ENCODE assay signal across 8 cellular contexts in genomic region chr1:153633747-153634665, GRCh38. TPM values are rescaled to one million over a fixed set of nuclear protein-coding genes. Genes with fewer than 3 reads are reported as not detected.
DNase-seq lines count a peak whose midpoint lies in the region; ATAC-seq and TF ChIP-seq lines count a peak whose summit lies in the region.

A gene with protein sequence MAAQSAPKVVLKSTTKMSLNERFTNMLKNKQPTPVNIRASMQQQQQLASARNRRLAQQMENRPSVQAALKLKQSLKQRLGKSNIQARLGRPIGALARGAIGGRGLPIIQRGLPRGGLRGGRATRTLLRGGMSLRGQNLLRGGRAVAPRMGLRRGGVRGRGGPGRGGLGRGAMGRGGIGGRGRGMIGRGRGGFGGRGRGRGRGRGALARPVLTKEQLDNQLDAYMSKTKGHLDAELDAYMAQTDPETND (plus strand): TSS chr1:153634066. CDS start chr1:153636589, 2,523 bp downstream.

- intact Hi-C loops in CD8-positive, alpha-beta T cell (cut with DNase I, micrococcal nuclease), result loop anchor here (1.0 to 2.0 kb wide), 6 partner anchors 24 to 149 kb away; partner anchors contain the start of genes ILF2 (in 2 of the 2) and SNAPIN (in 2 of the 2)
- intact Hi-C loops in lower lobe of right lung (cut with DNase I), result no loop called here

- ATAC-seq in CD8-positive, alpha-beta T cell, result peak; percentile 91
- ATAC-seq in GM19467 (IDR thresholded peaks at IDR 0.05; ENCODE audit: unreplicated experiment), result peak; percentile 80
- peak; percentile 97 to 99 for ATAC-seq in lower lobe of right lung

- POLR2A ChIA-PET in CD8-positive, alpha-beta T cell (lab: Charles Lee), result interaction anchor here (0.7 to 2.9 kb wide), 19 partner anchors 11 to 357 kb away, joined by 3 to 33 read pairs (median 7); partner anchors contain the start of genes CREB3L4, ILF2, INTS3 and RPS27

- H3K36me3 ChIP-seq in CD8-positive, alpha-beta T cell (ENCODE audit: insufficient read depth, low read length), result peaks cover 16% of the 10 kb centered on the region
- H3K36me3 ChIP-seq in lower lobe of right lung, result peaks cover 37% of the 10 kb centered on the region

- no peaks in the 10 kb centered on the region for H3K27me3 ChIP-seq in CD8-positive, alpha-beta T cell (ENCODE audit: insufficient read depth, low read length)
- H3K27me3 ChIP-seq in lower lobe of right lung (ENCODE audit: low read depth), result no peaks in the 10 kb centered on the region

- TF ChIP-seq CTCF in CD8-positive, alpha-beta T cell (IDR thresholded peaks at IDR 0.05), result no peak
- TF ChIP-seq CTCF in lower lobe of right lung (IDR thresholded peaks at IDR 0.05), result no peak

- H3K4me1 Mint-ChIP-seq in CD8-positive, alpha-beta T cell (ENCODE audit: low read depth), result peaks cover 36% of the 10 kb centered on the region

- peak within 1 kb of the TSS; percentile 100 for H3K4me3 Mint-ChIP-seq in CD8-positive, alpha-beta T cell

- H3K36me3 Mint-ChIP-seq in CD8-positive, alpha-beta T cell, result peaks cover 40% of the 10 kb centered on the region

- CTCF ChIA-PET in CD8-positive, alpha-beta T cell (lab: Charles Lee), result interaction anchor here (0.7 to 2.7 kb wide), 7 partner anchors 10 to 139 kb away, joined by 3 to 18 read pairs (median 5); no protein-coding TSS in a partner anchor

- H3K27ac ChIP-seq in CD8-positive, alpha-beta T cell (ENCODE audit: low read depth, low read length), result peak within 1 kb of the TSS; percentile 99
- peak within 1 kb of the TSS; percentile 99 for H3K27ac ChIP-seq in lower lobe of right lung

- no peaks in the 10 kb centered on the region for H3K9me3 Mint-ChIP-seq in CD8-positive, alpha-beta T cell

- H3K9me3 ChIP-seq in CD8-positive, alpha-beta T cell (ENCODE audit: low read length), result no peaks in the 10 kb centered on the region
- no peaks in the 10 kb centered on the region for H3K9me3 ChIP-seq in lower lobe of right lung

- peak; percentile 91 to 99 (median 96) for DNase-seq in CD8-positive, alpha-beta T cell
- DNase-seq in HS-27A (ENCODE audit: low read depth) (peak; percentile 97), NK-92 (lab: John Stamatoyannopoulos, UW; ENCODE audit: unreplicated experiment) (peak; percentile 66), lower lobe of right lung (peak; percentile 98)
- peak; percentile 83 to 93 for DNase-seq in activated CD8-positive, alpha-beta memory T cell treated with anti-CD3 and anti-CD28 coated beads for 1 hour (ENCODE audit: extremely low read depth in 1 of 2, low read depth in 1 of 2)
- DNase-seq in effector CD4-positive, alpha-beta T cell, result peak; percentile 93
- DNase-seq in stimulated activated CD4-positive, alpha-beta T cell treated with anti-CD3 and anti-CD28 coated beads, TNF-alpha, amount 100 ng/mL, for 24 hours (ENCODE audit: low read depth in 3 of 3), result peak; percentile 95

- H3K27ac Mint-ChIP-seq in CD8-positive, alpha-beta T cell, result peak within 1 kb of the TSS; percentile 100

- peak within 1 kb of the TSS; percentile 98 for H3K4me3 ChIP-seq in CD8-positive, alpha-beta T cell (ENCODE audit: low read depth, low read length)
- peak within 1 kb of the TSS; percentile 60 for H3K4me3 ChIP-seq in lower lobe of right lung

- H3K4me1 ChIP-seq in CD8-positive, alpha-beta T cell (ENCODE audit: insufficient read depth, low read length), result peaks cover 19% of the 10 kb centered on the region
- peaks cover 57% of the 10 kb centered on the region for H3K4me1 ChIP-seq in lower lobe of right lung

- no peaks in the 10 kb centered on the region for H3K27me3 Mint-ChIP-seq in CD8-positive, alpha-beta T cell (ENCODE audit: low read depth)

RNA-seq across cellular contexts. Expression of the gene that starts here (rescaled TPM):
- 10 to 100 TPM; 79.1 to 81.2 TPM for total RNA-seq in CD8-positive, alpha-beta T cell
- total RNA-seq in lower lobe of right lung, result 72.2 TPM

Comparison
In these comparisons a context has a peak if more than half of its experiments do, and no peak if none do; other contexts are left out.
1. Peak in every context shown above with its lines: DNase-seq, ATAC-seq, H3K4me3 ChIP-seq and H3K27ac ChIP-seq.